11 cellular contexts compared by ENCODE assay signal in the genomic region with DNA sequence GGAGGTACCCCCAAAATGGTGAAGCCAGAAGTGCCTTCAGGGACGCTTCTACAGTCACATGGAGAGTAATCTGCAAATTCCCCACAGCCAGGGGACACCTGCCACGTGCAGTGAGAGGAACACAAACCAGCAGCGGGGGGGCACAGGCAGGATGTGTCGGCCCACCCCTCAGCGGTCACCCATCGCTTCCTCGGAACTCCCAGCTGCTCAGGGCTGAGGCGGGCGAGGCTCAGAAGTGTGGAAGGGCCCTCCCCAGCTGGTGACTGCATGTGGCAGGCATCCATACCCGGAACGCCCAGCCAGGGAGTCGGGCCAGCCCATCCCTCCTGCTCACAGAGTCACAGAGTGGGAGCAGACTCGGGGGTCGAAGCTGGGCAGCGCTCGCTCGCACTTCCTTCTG.
A peak's percentile ranks its signal among the peaks of the same experiment; 100 is the strongest.
DNase-seq lines count a peak whose midpoint lies in the region; ATAC-seq, FAIRE-seq and TF ChIP-seq lines count a peak whose summit lies in the region.
"Had no signal": no experiment of that assay in that cellular context is flagged by ENCODE, and none has a peak within 500 bp of the region (broad histone marks: within the 10 kb centered on the region; RNA-seq: fewer than 3 reads in every experiment).

No MANE protein-coding gene starts in this region.

- H3K36me3 ChIP-seq in IMR-90 (ENCODE audit: control insufficient read depth, insufficient read depth, low read length) (no peaks in the 10 kb centered on the region), endothelial cell of umbilical vein (ENCODE audit: control insufficient read depth in 2 of 2, extremely low read depth in 1 of 2, insufficient read depth in 2 of 2, low read length in 2 of 2) (no peaks in the 10 kb centered on the region), GM23338 (ENCODE audit: insufficient read depth) (0 out of 2 replicates have a peak, but pooled peaks cover 3% of the 10 kb centered on the region)

- peaks cover 23% of the 10 kb centered on the region for H3K4me1 Mint-ChIP-seq in GM23338

- no peaks in the 10 kb centered on the region for H3K79me1 ChIP-seq in IMR-90 (ENCODE audit: low read depth in 1 of 2, low read length in 2 of 2)

- no peaks in the 10 kb centered on the region for H3K79me2 ChIP-seq in endothelial cell of umbilical vein (ENCODE audit: control insufficient read depth, insufficient read depth, low read length)
- no peaks in the 10 kb centered on the region for H3K79me2 ChIP-seq in GM23338 (replicated peaks; ENCODE audit: insufficient read depth)

- H3K27ac Mint-ChIP-seq in GM23338, result no peak overlapping the region
- H3K27ac Mint-ChIP-seq: activated naive CD4-positive, alpha-beta T cell treated with anti-CD3 and anti-CD28 coated beads, Interleukin-2, amount 10 ng/mL, durations not matched to agents 7 days and 5 days had no signal

- H4K5ac ChIP-seq in IMR-90 (ENCODE audit: low read depth, low read length), result peak overlapping the region; percentile 36; the same call in 1 of the 2 replicates

- H3K9ac ChIP-seq in IMR-90 (ENCODE audit: low read depth, low read length), result no peak overlapping the region
- H3K9ac ChIP-seq in endothelial cell of umbilical vein (replicated peaks; ENCODE audit: extremely low read depth, insufficient read depth, low read length), result no peak overlapping the region

- intact Hi-C loops in IMR-90 (cut with micrococcal nuclease), result no loop called here
- intact Hi-C loops in endothelial cell of umbilical vein (cut with micrococcal nuclease), result no loop called here

- H3K4me3 ChIP-seq in IMR-90 (ENCODE audit: insufficient read depth, low read depth, low read length) (no peak overlapping the region), endothelial cell of umbilical vein (replicated peaks in 1 of 3; ENCODE audit: insufficient read depth in 1 of 3, low read depth in 1 of 3, low read length in 3 of 3) (no peak overlapping the region), GM23338 (no peak overlapping the region)

- H3K18ac ChIP-seq in IMR-90 (ENCODE audit: low read depth, low read length), result peak overlapping the region; percentile 58

- H3K4me1 ChIP-seq in IMR-90 (ENCODE audit: control insufficient read depth, insufficient read depth, low read length) (peaks cover 19% of the 10 kb centered on the region), endothelial cell of umbilical vein (ENCODE audit: control insufficient read depth, extremely low read depth, insufficient read depth, low read length) (peaks cover 7% of the 10 kb centered on the region), GM23338 (ENCODE audit: insufficient read depth) (peaks cover 13% of the 10 kb centered on the region)

- in situ Hi-C loops in IMR-90 (cut with MboI; ENCODE audit: low sequenced_read_pairs), result no loop called here

- 0 out of 2 replicates have a peak overlapping the region, but pooled peaks have one; percentile 26 for H3K23ac ChIP-seq in IMR-90 (ENCODE audit: low read depth, low read length)

- TF ChIP-seq CTCF in IMR-90 (conservative IDR thresholded peaks at IDR 0.05; ENCODE audit: low read depth, low read length), result no peak
- no peak for TF ChIP-seq CTCF in endothelial cell of umbilical vein (IDR thresholded peaks at IDR 0.05; ENCODE audit: extremely low read depth in 1 of 2, insufficient read depth in 1 of 2, low read depth in 1 of 2, low read length in 2 of 2)
- TF ChIP-seq CTCF in GM23338 (conservative IDR thresholded peaks at IDR 0.05; ENCODE audit: low read depth in 2 of 2), result no peak

- no peaks in the 10 kb centered on the region for H3K9me2 ChIP-seq in GM23338 (ENCODE audit: insufficient read depth)

- H2AK5ac ChIP-seq in IMR-90 (ENCODE audit: low read depth, low read length), result peak overlapping the region; percentile 92

- H2AFZ ChIP-seq in IMR-90 (replicated peaks; ENCODE audit: low read length, poor library complexity) (peak overlapping the region; percentile 84), endothelial cell of umbilical vein (ENCODE audit: low read depth, low read length) (peak overlapping the region; percentile 7), GM23338 (no peak overlapping the region)

- peak overlapping the region in 1 of 2 experiments; percentile 86; a peak in 3 of 4 replicates for H4K8ac ChIP-seq in IMR-90 (ENCODE audit: low read depth in 2 of 2, low read length in 2 of 2)

- peak overlapping the region; percentile 78 for H4K91ac ChIP-seq in IMR-90 (ENCODE audit: insufficient read depth, low read depth, low read length)

- BruUV-seq in IMR-90 (replicated peaks; lab: Mats Ljungman, UMichigan) (no TSS peak), endothelial cell of umbilical vein (replicated peaks; lab: Mats Ljungman, UMichigan) (no TSS peak)

- peak overlapping the region; percentile 14; the same call in 1 of the 2 replicates for H3K14ac ChIP-seq in IMR-90 (replicated peaks; ENCODE audit: low read depth, low read length)

- H2BK20ac ChIP-seq in IMR-90 (ENCODE audit: low read depth, low read length), result peak overlapping the region; percentile 63; the same call in 1 of the 2 replicates

- H3K27ac ChIP-seq in IMR-90 (ENCODE audit: insufficient read depth, low read length), result no peak overlapping the region
- no peak overlapping the region for H3K27ac ChIP-seq in endothelial cell of umbilical vein (ENCODE audit: insufficient read depth, low read depth, low read length)
- no peak overlapping the region for H3K27ac ChIP-seq in GM23338 (ENCODE audit: low read depth)
- H3K27ac ChIP-seq: VCaP had no signal

- POLR2A ChIA-PET in IMR-90 (lab: Charles Lee; ENCODE audit: unreplicated experiment) (no interaction called here), endothelial cell of umbilical vein (lab: Charles Lee) (no interaction called here)

- ATAC-seq in IMR-90 (ENCODE audit: low read depth) (peak; percentile 65), GM23338 (no peak; the same call in 2 of the 3 replicates)

- dilution Hi-C loops in IMR-90 (cut with HindIII; ENCODE audit: low sequenced_read_pairs, unreplicated experiment) (no loop called here), endothelial cell of umbilical vein (cut with MboI; ENCODE audit: extremely low pct_ligation_motif_present, low sequenced_read_pairs) (no loop called here)

- no peaks in the 10 kb centered on the region for H3K36me3 Mint-ChIP-seq in GM23338 (ENCODE audit: low read depth)

- H3K27me3 Mint-ChIP-seq in GM23338 (ENCODE audit: insufficient read depth, low read depth, poor library complexity), result peaks cover 8% of the 10 kb centered on the region

- 20% methylated on average over 1 of the region's 17 CpGs; no CpG with 5 or more reads in 1 of the 2 experiments for WGBS in IMR-90 (ENCODE audit: extremely low coverage in 2 of 2, insufficient read length in 1 of 2), 2 experiments

- no peak for TF ChIP-seq POLR2A in IMR-90 (IDR thresholded peaks at IDR 0.05; ENCODE audit: low read depth, low read length)
- TF ChIP-seq POLR2A in endothelial cell of umbilical vein (IDR thresholded peaks at IDR 0.05; ENCODE audit: low read depth, low read length), result no peak

- H2AK9ac ChIP-seq in IMR-90 (replicated peaks; ENCODE audit: low read depth, low read length, poor library complexity), result peak overlapping the region; percentile 57

- FAIRE-seq in endothelial cell of umbilical vein (lab: Jason Lieb, UNC) (no peak), frontal cortex (lab: Jason Lieb, UNC) (no peak)
- FAIRE-seq: A204.1 had no signal

- peak overlapping the region; percentile 79 for H3K4ac ChIP-seq in IMR-90 (ENCODE audit: low read depth, low read length)

- H2BK120ac ChIP-seq in IMR-90 (ENCODE audit: low read depth, low read length), result peak overlapping the region; percentile 81

- DNase-seq in 8988T (peak; percentile 74), IMR-90 (peak; percentile 33), endothelial cell of umbilical vein (ENCODE audit: low read depth, low spot score) (no peak), myocyte (ENCODE audit: low read depth) (peak; percentile 94), GM23338 (ENCODE audit: low spot score) (no peak), frontal cortex (ENCODE audit: low spot score in 2 of 2) (no peak), GF-D8 (lab: John Stamatoyannopoulos, UW) (no peak)
- no peak for DNase-seq in activated CD4-positive, alpha-beta T cell treated with anti-CD3 and anti-CD28 coated beads, Interleukin-2, amount 50 U/mL, for 1 hour
- DNase-seq: activated naive CD4-positive, alpha-beta T cell treated with anti-CD3 and anti-CD28 coated beads, Interleukin-2, amount 10 ng/mL, durations not matched to agents 7 days and 5 days had no signal

- CTCF ChIA-PET in IMR-90 (lab: Yijun Ruan, JAX) (no interaction called here), endothelial cell of umbilical vein (lab: Charles Lee) (no interaction called here)

- TF ChIP-seq RAD21 in IMR-90 (IDR thresholded peaks at IDR 0.05; ENCODE audit: low read length), result no peak

- peak overlapping the region; percentile 61; the same call in 1 of the 3 replicates for H2BK15ac ChIP-seq in IMR-90 (ENCODE audit: low read depth, low read length)

- H4K20me1 ChIP-seq in IMR-90 (ENCODE audit: insufficient read depth, low read length), result no peaks in the 10 kb centered on the region
- H4K20me1 ChIP-seq in endothelial cell of umbilical vein (replicated peaks; ENCODE audit: control insufficient read depth, extremely low read depth, insufficient read depth, low read length), result no peaks in the 10 kb centered on the region
- H4K20me1 ChIP-seq in GM23338 (replicated peaks; ENCODE audit: insufficient read depth), result no peaks in the 10 kb centered on the region

- H3K9me3 ChIP-seq in IMR-90 (ENCODE audit: control insufficient read depth, insufficient read depth, low read length) (no peaks in the 10 kb centered on the region), endothelial cell of umbilical vein (replicated peaks; ENCODE audit: control insufficient read depth, insufficient read depth, low read length) (no peaks in the 10 kb centered on the region)

- H3K56ac ChIP-seq in IMR-90 (ENCODE audit: extremely low read depth, insufficient read depth, low read length), result no peak overlapping the region; the same call in 1 of the 2 replicates

- no peaks in the 10 kb centered on the region for H3K27me3 ChIP-seq in IMR-90 (ENCODE audit: control insufficient read depth, insufficient read depth, low read length)
- H3K27me3 ChIP-seq in endothelial cell of umbilical vein (ENCODE audit: control insufficient read depth in 2 of 2, insufficient read depth in 2 of 2, low read length in 2 of 2), result no peaks in the 10 kb centered on the region
- no peaks in the 10 kb centered on the region for H3K27me3 ChIP-seq in GM23338 (ENCODE audit: insufficient read depth)

- peaks cover 21% of the 10 kb centered on the region for H3K9me1 ChIP-seq in IMR-90 (ENCODE audit: insufficient read depth, low read length)
- no peaks in the 10 kb centered on the region for H3K9me1 ChIP-seq in endothelial cell of umbilical vein (replicated peaks; ENCODE audit: control insufficient read depth, extremely low read depth, insufficient read depth, low read length)

- H3K4me3 Mint-ChIP-seq in GM23338, result no peak overlapping the region
- H3K4me3 Mint-ChIP-seq: activated naive CD4-positive, alpha-beta T cell treated with anti-CD3 and anti-CD28 coated beads, Interleukin-2, amount 10 ng/mL, durations not matched to agents 7 days and 5 days had no signal

- H2BK5ac ChIP-seq in IMR-90 (ENCODE audit: low read depth, low read length, poor library complexity, severe bottlenecking), result peak overlapping the region; percentile 10

- no peaks in the 10 kb centered on the region for H3K9me3 Mint-ChIP-seq in GM23338
- H3K9me3 Mint-ChIP-seq: activated naive CD4-positive, alpha-beta T cell treated with anti-CD3 and anti-CD28 coated beads, Interleukin-2, amount 10 ng/mL, durations not matched to agents 7 days and 5 days had no signal

- H3K4me2 ChIP-seq in IMR-90 (ENCODE audit: low read depth, low read length) (no peak overlapping the region), endothelial cell of umbilical vein (ENCODE audit: insufficient read depth, low read length) (no peak overlapping the region), GM23338 (no peak overlapping the region)

- peaks cover 3% of the 10 kb centered on the region; the same call in 1 of the 2 replicates for H3F3A ChIP-seq in GM23338 (replicated peaks; ENCODE audit: low read depth)

Comparison
In these comparisons a context has a peak if more than half of its experiments do, and no peak if none do; other contexts are left out.
1. DNase-seq: peak in 8988T (single experiment), IMR-90 (single experiment) and myocyte (single experiment); none in endothelial cell of umbilical vein (single experiment), activated CD4-positive, alpha-beta T cell treated with anti-CD3 and anti-CD28 coated beads, Interleukin-2, amount 50 U/mL, for 1 hour (single experiment), GM23338 (single experiment), frontal cortex (0 of 2) and GF-D8 (single experiment).